1 cellular context compared by ENCODE assay signal in the genomic region with DNA sequence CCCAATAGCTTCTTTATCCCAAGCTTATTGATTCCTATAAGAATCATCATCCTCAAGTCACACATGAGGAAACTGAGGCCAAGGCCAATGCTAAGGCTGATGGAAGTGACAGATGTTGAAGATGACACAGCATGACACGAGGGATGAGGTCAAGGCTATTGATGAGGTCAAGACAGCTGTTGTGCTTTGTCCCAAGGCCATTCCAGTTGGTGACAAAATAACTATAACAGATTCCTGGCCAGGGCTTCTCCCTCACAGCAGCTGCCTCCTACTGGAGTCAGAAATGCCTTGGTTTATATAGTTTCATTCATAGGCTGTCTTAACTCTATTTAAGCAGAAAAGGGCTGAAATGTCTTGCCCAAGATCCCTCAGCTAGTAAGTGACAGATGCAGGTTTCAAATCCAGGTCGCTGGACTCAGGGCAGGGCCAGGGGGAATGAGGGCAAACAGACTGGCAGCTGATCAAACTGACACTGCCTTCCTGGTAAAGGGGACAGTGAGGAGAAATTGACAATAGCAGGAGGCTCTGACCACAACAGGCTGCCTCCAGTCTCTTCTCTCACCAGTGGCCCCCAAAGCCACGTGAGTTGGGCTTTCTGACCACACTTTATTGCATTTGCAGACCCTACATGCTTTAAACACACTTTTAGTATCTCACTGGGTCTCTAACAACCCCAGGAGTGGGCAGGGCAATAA.
A peak's percentile ranks its signal among the peaks of the same experiment; 100 is the strongest.
TF ChIP-seq lines count a peak whose summit lies in the region.

No MANE protein-coding gene starts in this region.

TF ChIP-seq in K562, 482 proteins besides CTCF, POLR2A, EP300 and RAD21:
- TF ChIP-seq ZC3H11A (IDR thresholded peaks at IDR 0.05; ENCODE audit: low read depth, low read length) (no peak), NFE2 (IDR thresholded peaks at IDR 0.05; ENCODE audit: low read depth) (peak; percentile 8; the same call in 1 of the 2 replicates)
